ENCODE assay signal across 23 cellular contexts in genomic region chr10:96794786-96795733, GRCh38. TPM values are rescaled to one million over a fixed set of nuclear protein-coding genes. Genes with fewer than 3 reads are reported as not detected.
DNase-seq lines count a peak whose midpoint lies in the region; ATAC-seq and TF ChIP-seq lines count a peak whose summit lies in the region.
"Had no signal": no experiment of that assay in that cellular context is flagged by ENCODE, and none has a peak within 500 bp of the region (broad histone marks: within the 10 kb centered on the region; RNA-seq: fewer than 3 reads in every experiment).

No MANE protein-coding gene starts in this region.

- H3K36me3 ChIP-seq in duodenal mucosa (ENCODE audit: control insufficient read depth in 1 of 2, insufficient read depth in 2 of 2, low read length in 2 of 2) (no peaks in the 10 kb centered on the region), mucosa of descending colon (ENCODE audit: low read depth) (no peaks in the 10 kb centered on the region)
- H3K36me3 ChIP-seq: lower lobe of right lung, spleen, WERI-Rb-1 had no signal

- H3K9ac ChIP-seq in duodenal mucosa (ENCODE audit: low read depth in 1 of 2, low read length in 2 of 2), result peak overlapping the region in 1 of 2 donors; percentile 26

- peak; percentile 82 for ATAC-seq in mucosa of descending colon
- ATAC-seq in HG03045 (IDR thresholded peaks at IDR 0.05; ENCODE audit: unreplicated experiment), result no peak
- no peak for ATAC-seq in Right ventricle myocardium inferior
- ATAC-seq: effector memory CD8-positive, alpha-beta T cell; HCT116; lower lobe of right lung had no signal

- H3K4me1 ChIP-seq in duodenal mucosa (ENCODE audit: control insufficient read depth in 1 of 2, insufficient read depth in 2 of 2, low read length in 2 of 2) (peaks cover 14 to 20% of the 10 kb centered on the region in 2 donors), mucosa of descending colon (ENCODE audit: low read depth) (peaks cover 24% of the 10 kb centered on the region)
- H3K4me1 ChIP-seq: lower lobe of right lung, testis had no signal

- H3K27ac ChIP-seq in duodenal mucosa (ENCODE audit: low read depth, low read length), result peak overlapping the region; percentile 25
- H3K27ac ChIP-seq in dorsolateral prefrontal cortex, result no peak overlapping the region
- H3K27ac ChIP-seq: lower lobe of right lung, spleen, testis, WERI-Rb-1 had no signal

- peak overlapping the region; percentile 38 to 51 for H3K4me3 ChIP-seq in duodenal mucosa (ENCODE audit: low read depth in 1 of 2, low read length in 2 of 2)
- H3K4me3 ChIP-seq in mucosa of descending colon, result no peak overlapping the region
- H3K4me3 ChIP-seq in dorsolateral prefrontal cortex, result no peak overlapping the region
- H3K4me3 ChIP-seq: lower lobe of right lung, spleen, testis had no signal

- intact Hi-C loops in mucosa of descending colon (cut with DNase I, micrococcal nuclease), result no loop called here
- intact Hi-C loops in Right ventricle myocardium inferior (cut with DNase I), result no loop called here
- intact Hi-C loops in dorsolateral prefrontal cortex (cut with DNase I), result no loop called here

- TF ChIP-seq CTCF in mucosa of descending colon (IDR thresholded peaks at IDR 0.05), result no peak
- no peak for TF ChIP-seq CTCF in dorsolateral prefrontal cortex (IDR thresholded peaks at IDR 0.05 in 54 of 56, conservative IDR thresholded peaks at IDR 0.05 in 2 of 56; ENCODE audit: low read depth in 1 of 56, partially characterized antibody in 56 of 56)

- H3K27me3 ChIP-seq in duodenal mucosa (ENCODE audit: control insufficient read depth in 1 of 2, insufficient read depth in 2 of 2, low read length in 2 of 2), result no peaks in the 10 kb centered on the region
- H3K27me3 ChIP-seq in dorsolateral prefrontal cortex, result peaks cover 0 to 4% (median 0%) of the 10 kb centered on the region in 45 donors
- H3K27me3 ChIP-seq: spleen, testis had no signal

- H3K9me3 ChIP-seq in duodenal mucosa (ENCODE audit: control insufficient read depth in 1 of 2, low read length in 2 of 2), result no peaks in the 10 kb centered on the region
- no peaks in the 10 kb centered on the region for H3K9me3 ChIP-seq in mucosa of descending colon
- H3K9me3 ChIP-seq: lower lobe of right lung, spleen, testis had no signal

- DNase-seq in EH (ENCODE audit: low read depth) (peak; percentile 2), LoVo (ENCODE audit: low spot score) (peak; percentile 61), mucosa of descending colon (peak; percentile 61 to 72 (median 70)), GF-D8 (lab: John Stamatoyannopoulos, UW) (no peak), Right ventricle myocardium inferior (ENCODE audit: missing footprints) (no peak), dorsolateral prefrontal cortex (no peak)
- DNase-seq: activated CD8-positive, alpha-beta memory T cell treated with anti-CD3 and anti-CD28 coated beads, Interleukin-2, amount 50 U/mL, for 48 hours; activated naive CD8-positive, alpha-beta T cell treated with anti-CD3 and anti-CD28 coated beads for 36 hours; effector memory CD8-positive, alpha-beta T cell; lower lobe of right lung; NCI-H1436; NCI-H524; NK-92 treated with Interleukin-12 subunit alpha and Interleukin-12 subunit beta, amount 100 ng/mL, for 24 hours; nucleus accumbens; spleen; stimulated activated CD4-positive, alpha-beta T cell treated with anti-CD3 and anti-CD28 coated beads, Interleukin-4, amount 100 ng/mL, for 1 hour; stimulated activated naive CD4-positive, alpha-beta T cell; T-helper 2 cell; testis; WERI-Rb-1 had no signal

RNA-seq across cellular contexts. Expression of gene LCOR, which starts 37.0 kb away (rescaled TPM):
- total RNA-seq in mucosa of descending colon, result 100 to 1,000 TPM in 1 of 3 donors, 10 to 100 TPM in 2; 70.4 to 106 (median 93.0) TPM
- 21.7 TPM for total RNA-seq in Right ventricle myocardium inferior
- 10 to 100 TPM; 32.2 to 74.6 (median 48.4) TPM for total RNA-seq in dorsolateral prefrontal cortex

Comparison
In these comparisons a context has a peak if more than half of its experiments do, and no peak if none do; other contexts are left out.
1. DNase-seq: peak in EH (single experiment), LoVo (single experiment) and mucosa of descending colon (3 of 3); none in GF-D8 (single experiment), Right ventricle myocardium inferior (single experiment) and dorsolateral prefrontal cortex (0 of 10).
2. H3K4me3 ChIP-seq: peak in duodenal mucosa (2 of 2); none in mucosa of descending colon (single experiment) and dorsolateral prefrontal cortex (0 of 59).